Comparison of ENCODE assay signal across 19 cellular contexts in genomic region chr7:122951006-122951405, GRCh38. TPM values are rescaled to one million over a fixed set of nuclear protein-coding genes. Genes with fewer than 3 reads are reported as not detected.
DNase-seq lines count a peak whose midpoint lies in the region; ATAC-seq and TF ChIP-seq lines count a peak whose summit lies in the region.
"Had no signal": no experiment of that assay in that cellular context is flagged by ENCODE, and none has a peak within 500 bp of the region (broad histone marks: within the 10 kb centered on the region; RNA-seq: fewer than 3 reads in every experiment).

No MANE protein-coding gene starts in this region.

- DNase-seq in MCF 10A (ENCODE audit: unreplicated experiment) (peak; percentile 51), breast epithelium (ENCODE audit: low spot score in 2 of 2) (no peak), mammary epithelial cell (peak; percentile 55), foreskin keratinocyte (peak in 1 of 2 donors; percentile 40), upper lobe of right lung (no peak), retina (no peak)
- no peak for DNase-seq in CD8-positive, alpha-beta memory T cell
- DNase-seq in stimulated activated naive CD8-positive, alpha-beta T cell treated with anti-CD3 and anti-CD28 coated beads, Interleukin-15, amount 100 ng/mL, for 72 hours = no peak
- DNase-seq: 8988T; Calu3; CD4-positive, alpha-beta memory T cell; DMS79 treated with DMSO at 0.1 percent for 48 hours; GF-D8; GM23248; IMR-90 had no signal

- dilution Hi-C loops in mammary epithelial cell (cut with HindIII; ENCODE audit: low sequenced_read_pairs) = no loop called here

- BruUV-seq in MCF 10A (replicated peaks; lab: Mats Ljungman, UMichigan) = no TSS peak
- no TSS peak for BruUV-seq in mammary epithelial cell (replicated peaks; lab: Mats Ljungman, UMichigan)

- no peak for TF ChIP-seq POLR2A in breast epithelium (IDR thresholded peaks at IDR 0.05)

- H4K20me1 ChIP-seq in mammary epithelial cell (ENCODE audit: insufficient read depth, low read length) = no peaks in the 10 kb centered on the region
- H4K20me1 ChIP-seq: BLaER1 had no signal

- H3K79me2 ChIP-seq in mammary epithelial cell (ENCODE audit: insufficient read depth, low read length) = no peaks in the 10 kb centered on the region

- H3K27me3 ChIP-seq in breast epithelium (no peaks in the 10 kb centered on the region), mammary epithelial cell (ENCODE audit: insufficient read depth, low read length) (no peaks in the 10 kb centered on the region), foreskin keratinocyte (no peaks in the 10 kb centered on the region), upper lobe of right lung (no peaks in the 10 kb centered on the region)
- H3K27me3 ChIP-seq in CD8-positive, alpha-beta memory T cell (ENCODE audit: insufficient read depth, low read length, poor library complexity, severe bottlenecking) = no peaks in the 10 kb centered on the region
- H3K27me3 ChIP-seq: BLaER1 had no signal

- no peak overlapping the region for H2AFZ ChIP-seq in mammary epithelial cell (ENCODE audit: low read depth, low read length)
- H2AFZ ChIP-seq: GM23248 had no signal

- no peaks in the 10 kb centered on the region for H3K4me1 ChIP-seq in breast epithelium
- H3K4me1 ChIP-seq in mammary epithelial cell (ENCODE audit: insufficient read depth, low read length) = peaks cover 4% of the 10 kb centered on the region
- H3K4me1 ChIP-seq in foreskin keratinocyte = no peaks in the 10 kb centered on the region
- no peaks in the 10 kb centered on the region for H3K4me1 ChIP-seq in upper lobe of right lung
- no peaks in the 10 kb centered on the region for H3K4me1 ChIP-seq in CD8-positive, alpha-beta memory T cell (ENCODE audit: insufficient read depth, low read length)
- H3K4me1 ChIP-seq: BLaER1 had no signal

- no peak overlapping the region for H3K4me3 Mint-ChIP-seq in MCF 10A (ENCODE audit: unreplicated experiment)
- no peak overlapping the region for H3K4me3 Mint-ChIP-seq in CD8-positive, alpha-beta memory T cell
- H3K4me3 Mint-ChIP-seq in stimulated activated naive CD8-positive, alpha-beta T cell treated with anti-CD3 and anti-CD28 coated beads, Interleukin-15, amount 100 ng/mL, for 72 hours = no peak overlapping the region
- H3K4me3 Mint-ChIP-seq: CD14-positive monocyte; CD4-positive, alpha-beta memory T cell had no signal

- in situ Hi-C loops in mammary epithelial cell (cut with MboI; ENCODE audit: low sequenced_read_pairs in 2 of 2) = no loop called here

- no peak overlapping the region for H3K4me3 ChIP-seq in breast epithelium
- H3K4me3 ChIP-seq in mammary epithelial cell (replicated peaks in 1 of 3; ENCODE audit: insufficient read depth in 1 of 3, low read depth in 2 of 3, low read length in 3 of 3) = no peak overlapping the region
- no peak overlapping the region for H3K4me3 ChIP-seq in upper lobe of right lung
- no peak overlapping the region for H3K4me3 ChIP-seq in CD8-positive, alpha-beta memory T cell (ENCODE audit: low read length)
- H3K4me3 ChIP-seq: BLaER1, GM23248 had no signal

- H3K4me1 Mint-ChIP-seq in MCF 10A (ENCODE audit: insufficient read depth, unreplicated experiment) = peaks cover 5% of the 10 kb centered on the region
- H3K4me1 Mint-ChIP-seq in CD8-positive, alpha-beta memory T cell = no peaks in the 10 kb centered on the region
- no peaks in the 10 kb centered on the region for H3K4me1 Mint-ChIP-seq in stimulated activated naive CD8-positive, alpha-beta T cell treated with anti-CD3 and anti-CD28 coated beads, Interleukin-15, amount 100 ng/mL, for 72 hours
- H3K4me1 Mint-ChIP-seq: CD14-positive monocyte; CD4-positive, alpha-beta memory T cell had no signal

- H3K4me2 ChIP-seq in mammary epithelial cell (ENCODE audit: insufficient read depth, low read depth, low read length) = no peak overlapping the region
- H3K4me2 ChIP-seq: BLaER1 had no signal

- CTCF ChIA-PET in MCF 10A (lab: Yijun Ruan, JAX) = no interaction called here
- CTCF ChIA-PET in mammary epithelial cell (lab: Charles Lee; ENCODE audit: low non-redundant PET) = no interaction called here
- CTCF ChIA-PET in CD8-positive, alpha-beta memory T cell (lab: Charles Lee) = no interaction called here

- H3K27ac Mint-ChIP-seq in MCF 10A (ENCODE audit: low read depth, unreplicated experiment) = no peak overlapping the region
- H3K27ac Mint-ChIP-seq in CD8-positive, alpha-beta memory T cell = no peak overlapping the region
- no peak overlapping the region for H3K27ac Mint-ChIP-seq in stimulated activated naive CD8-positive, alpha-beta T cell treated with anti-CD3 and anti-CD28 coated beads, Interleukin-15, amount 100 ng/mL, for 72 hours
- H3K27ac Mint-ChIP-seq: CD14-positive monocyte; CD4-positive, alpha-beta memory T cell had no signal

- no peak overlapping the region for H3K9ac ChIP-seq in mammary epithelial cell (ENCODE audit: insufficient read depth, low read length)
- H3K9ac ChIP-seq: BLaER1, GM23248 had no signal

- no peaks in the 10 kb centered on the region for H3K27me3 Mint-ChIP-seq in MCF 10A (ENCODE audit: insufficient read depth, unreplicated experiment)
- H3K27me3 Mint-ChIP-seq in CD8-positive, alpha-beta memory T cell = no peaks in the 10 kb centered on the region
- no peaks in the 10 kb centered on the region for H3K27me3 Mint-ChIP-seq in stimulated activated naive CD8-positive, alpha-beta T cell treated with anti-CD3 and anti-CD28 coated beads, Interleukin-15, amount 100 ng/mL, for 72 hours
- H3K27me3 Mint-ChIP-seq: CD4-positive, alpha-beta memory T cell had no signal

- ATAC-seq in foreskin keratinocyte = peak; percentile 78
- peak; percentile 10 for ATAC-seq in upper lobe of right lung
- no peak for ATAC-seq in stimulated activated naive CD8-positive, alpha-beta T cell treated with anti-CD3 and anti-CD28 coated beads, Interleukin-15, amount 100 ng/mL, for 72 hours

- no peaks in the 10 kb centered on the region for H3K36me3 Mint-ChIP-seq in MCF 10A (ENCODE audit: insufficient read depth, unreplicated experiment)
- no peaks in the 10 kb centered on the region for H3K36me3 Mint-ChIP-seq in CD8-positive, alpha-beta memory T cell
- H3K36me3 Mint-ChIP-seq: CD14-positive monocyte; CD4-positive, alpha-beta memory T cell had no signal

- H3K9me3 ChIP-seq in breast epithelium (no peaks in the 10 kb centered on the region), mammary epithelial cell (replicated peaks; ENCODE audit: insufficient read depth, low read length) (no peaks in the 10 kb centered on the region), upper lobe of right lung (no peaks in the 10 kb centered on the region)
- H3K9me3 ChIP-seq in CD8-positive, alpha-beta memory T cell (ENCODE audit: low read length) = no peaks in the 10 kb centered on the region
- H3K9me3 ChIP-seq: BLaER1 had no signal

- H3K36me3 ChIP-seq in breast epithelium = no peaks in the 10 kb centered on the region
- no peaks in the 10 kb centered on the region for H3K36me3 ChIP-seq in mammary epithelial cell (ENCODE audit: insufficient read depth, low read length)
- no peaks in the 10 kb centered on the region for H3K36me3 ChIP-seq in upper lobe of right lung
- H3K36me3 ChIP-seq in CD8-positive, alpha-beta memory T cell (ENCODE audit: insufficient read depth, low read length) = no peaks in the 10 kb centered on the region
- H3K36me3 ChIP-seq: BLaER1 had no signal

- 28% methylated on average over 2 of the region's 2 CpGs for WGBS in mammary epithelial cell (ENCODE audit: low coverage, missing lambda C conversion rate)

- intact Hi-C loops in MCF 10A (cut with micrococcal nuclease) = no loop called here
- intact Hi-C loops in breast epithelium (cut with DNase I; ENCODE audit: low total_unique reads) = no loop called here
- intact Hi-C loops in mammary epithelial cell (cut with micrococcal nuclease) = no loop called here
- intact Hi-C loops in upper lobe of right lung (cut with DNase I) = no loop called here

- POLR2A ChIA-PET in MCF 10A (lab: Yijun Ruan, JAX) = interaction anchor here (1.1 kb wide), 1 partner anchor 17 kb away, joined by 3 read pairs; no protein-coding TSS in a partner anchor
- POLR2A ChIA-PET in CD8-positive, alpha-beta memory T cell (lab: Charles Lee) = no interaction called here

- no peak for TF ChIP-seq CTCF in MCF 10A (IDR thresholded peaks at IDR 0.05; ENCODE audit: unreplicated experiment)
- TF ChIP-seq CTCF in breast epithelium (IDR thresholded peaks at IDR 0.05) = no peak
- no peak for TF ChIP-seq CTCF in mammary epithelial cell (conservative IDR thresholded peaks at IDR 0.05 in 1 of 2, IDR thresholded peaks at IDR 0.05 in 1 of 2; ENCODE audit: extremely low read depth in 1 of 2, insufficient read depth in 1 of 2, low read depth in 1 of 2, low read length in 2 of 2)
- TF ChIP-seq CTCF in foreskin keratinocyte (conservative IDR thresholded peaks at IDR 0.05) = no peak
- no peak for TF ChIP-seq CTCF in upper lobe of right lung (IDR thresholded peaks at IDR 0.05)

- H3K27ac ChIP-seq in breast epithelium (no peak overlapping the region), mammary epithelial cell (ENCODE audit: insufficient read depth, low read depth, low read length) (no peak overlapping the region), foreskin keratinocyte (no peak overlapping the region), upper lobe of right lung (no peak overlapping the region)
- H3K27ac ChIP-seq in CD8-positive, alpha-beta memory T cell (ENCODE audit: low read depth, low read length) = no peak overlapping the region
- H3K27ac ChIP-seq: BLaER1, GM23248 had no signal

- H3K9me3 Mint-ChIP-seq in MCF 10A (ENCODE audit: unreplicated experiment) = no peaks in the 10 kb centered on the region
- peaks cover 5 to 23% (median 6%) of the 10 kb centered on the region in 5 donors for H3K9me3 Mint-ChIP-seq in CD8-positive, alpha-beta memory T cell
- H3K9me3 Mint-ChIP-seq in stimulated activated naive CD8-positive, alpha-beta T cell treated with anti-CD3 and anti-CD28 coated beads, Interleukin-15, amount 100 ng/mL, for 72 hours = peaks cover 0 to 13% of the 10 kb centered on the region in 2 donors

RNA-seq across cellular contexts. Expression of gene TAS2R16, which starts 44.5 kb away (rescaled TPM):
- total RNA-seq in MCF 10A (2022) (not detected in 2 replicates), breast epithelium (not detected), mammary epithelial cell (not detected), foreskin keratinocyte (not detected in 2 replicates), upper lobe of right lung (not detected)
- polyA plus RNA-seq in mammary epithelial cell (not detected), foreskin keratinocyte (not detected in 2 replicates)
- not detected for polyA minus RNA-seq in mammary epithelial cell
- not detected for total RNA-seq in CD8-positive, alpha-beta memory T cell
- not detected for polyA plus RNA-seq in CD8-positive, alpha-beta memory T cell
- total RNA-seq: A673; Calu3; CD4-positive, alpha-beta memory T cell; GM23248; IMR-90 had no signal
- polyA plus RNA-seq: AG04450; CD14-positive monocyte; CD4-positive, alpha-beta memory T cell; GM23248; IMR-90 had no signal

Comparison
In these comparisons a context has a peak if more than half of its experiments do, and no peak if none do; other contexts are left out.
1. DNase-seq: peak in MCF 10A (single experiment) and mammary epithelial cell (single experiment); none in breast epithelium (0 of 2), upper lobe of right lung (single experiment), CD8-positive, alpha-beta memory T cell (0 of 5), retina (single experiment) and stimulated activated naive CD8-positive, alpha-beta T cell treated with anti-CD3 and anti-CD28 coated beads, Interleukin-15, amount 100 ng/mL, for 72 hours (0 of 2).